1 cellular context compared by ENCODE assay signal in the genomic region with DNA sequence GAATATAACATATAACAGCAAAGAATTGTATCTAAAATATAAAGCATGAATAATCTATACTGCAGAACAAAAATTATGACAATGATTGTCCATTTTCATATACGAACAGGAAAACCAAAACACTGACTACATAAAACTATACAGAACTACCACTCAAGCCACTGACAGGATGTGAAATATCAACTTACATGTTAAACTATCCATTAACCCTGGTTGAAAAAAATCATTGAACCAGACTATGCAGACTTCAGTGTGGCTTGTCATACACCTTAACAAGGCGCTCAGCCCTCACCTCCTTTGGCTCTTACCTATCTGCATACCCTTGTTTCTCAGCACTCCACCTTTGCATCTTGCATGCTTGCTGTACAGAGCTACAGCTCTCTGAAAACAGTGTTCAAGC.
TF ChIP-seq lines count a peak whose summit lies in the region.

No MANE protein-coding gene starts in this region.

TF ChIP-seq in H1, 55 proteins besides CTCF, POLR2A, EP300 and RAD21 (continued from another document):
- no peak for TF ChIP-seq CBX8 (IDR thresholded peaks at IDR 0.05; ENCODE audit: borderline replicate concordance, low read depth, low read length)
- TF ChIP-seq HDAC6 (IDR thresholded peaks at IDR 0.05; ENCODE audit: low read depth, low read length), result no peak
- no peak for TF ChIP-seq SAP30 (IDR thresholded peaks at IDR 0.05; ENCODE audit: insufficient read depth, insufficient replicate concordance, low read length)
